Comparison of ENCODE assay signal across 8 cellular contexts in genomic region chr18:74146756-74147155, GRCh38. TPM values are rescaled to one million over a fixed set of nuclear protein-coding genes. Genes with fewer than 3 reads are reported as not detected.
DNase-seq lines count a peak whose midpoint lies in the region; ATAC-seq and TF ChIP-seq lines count a peak whose summit lies in the region.

No MANE protein-coding gene starts in this region.

- DNase-seq in AG09309 (ENCODE audit: low read depth) (peak; percentile 59), HCT116 (ENCODE audit: low read depth, low spot score) (no peak), astrocyte of the spinal cord (ENCODE audit: low read depth, low spot score) (no peak), NCI-H446 treated with DMSO at 0.1 percent for 48 hours (lab: John Stamatoyannopoulos, UW) (no peak)
- DNase-seq in activated CD4-positive, alpha-beta T cell treated with anti-CD3 and anti-CD28 coated beads, Interleukin-2, amount 50 U/mL, for 4 hours: no peak

- TF ChIP-seq CTCF in AG09309 (IDR thresholded peaks at IDR 0.05; ENCODE audit: control insufficient read depth, insufficient read depth, low read depth, low read length, missing control alignments): no peak
- TF ChIP-seq CTCF in HCT116 (IDR thresholded peaks at IDR 0.05 in 2 of 3, conservative IDR thresholded peaks at IDR 0.05 in 1 of 3; ENCODE audit: borderline replicate concordance in 1 of 3, insufficient read depth in 1 of 3, low read depth in 2 of 3, low read length in 2 of 3): no peak
- TF ChIP-seq CTCF in astrocyte of the spinal cord (IDR thresholded peaks at IDR 0.05; ENCODE audit: low read depth, low read length): no peak

- POLR2A ChIA-PET in HCT116 (lab: Charles Lee): no interaction called here

- CTCF ChIA-PET in HCT116 (lab: Charles Lee): no interaction called here

- ATAC-seq in HCT116: no peak
- no peak for ATAC-seq in GM19351 (IDR thresholded peaks at IDR 0.05; ENCODE audit: unreplicated experiment)
- ATAC-seq in GM18909 (IDR thresholded peaks at IDR 0.05; ENCODE audit: poor library complexity, unreplicated experiment): no peak

- no peaks in the 10 kb centered on the region for H3K9me2 ChIP-seq in HCT116 (ENCODE audit: insufficient read depth)

- in situ Hi-C loops in astrocyte of the spinal cord (cut with HindIII; ENCODE audit: low sequenced_read_pairs): no loop called here

- peak overlapping the region; percentile 89 for H3K4me2 ChIP-seq in HCT116 (ENCODE audit: low read length)

- H3K9ac ChIP-seq in HCT116 (ENCODE audit: low read length): no peak overlapping the region

- no peak overlapping the region for H3K27ac ChIP-seq in HCT116 (ENCODE audit: low read depth, low read length)
- no peak overlapping the region for H3K27ac ChIP-seq in muscle layer of duodenum (ENCODE audit: low read length)

- H3K9me3 ChIP-seq in HCT116 (ENCODE audit: control insufficient read depth in 1 of 2, insufficient read depth in 1 of 2, low read depth in 1 of 2, low read length in 2 of 2) (no peaks in the 10 kb centered on the region), muscle layer of duodenum (ENCODE audit: control insufficient read depth in 1 of 2, low read length in 2 of 2) (no peaks in the 10 kb centered on the region)

- no peak for TF ChIP-seq RAD21 in HCT116 (IDR thresholded peaks at IDR 0.05; ENCODE audit: low read depth)

- H3K27me3 ChIP-seq in HCT116 (ENCODE audit: insufficient read depth, low read length): peaks cover 8% of the 10 kb centered on the region; the same call in 1 of the 2 replicates
- no peaks in the 10 kb centered on the region for H3K27me3 ChIP-seq in muscle layer of duodenum (ENCODE audit: low read depth, low read length)

- RAD21 ChIA-PET in HCT116 (lab: Charles Lee; ENCODE audit: low non-redundant PET in 1 of 2, low total read pairs in 2 of 2, uncharacterized antibody in 2 of 2, unreplicated experiment in 2 of 2): no interaction called here

- H2AFZ ChIP-seq in HCT116 (ENCODE audit: low read depth, low read length, poor library complexity, severe bottlenecking): no peak overlapping the region

- H3K4me1 ChIP-seq in HCT116 (ENCODE audit: control insufficient read depth in 1 of 2, insufficient read depth in 2 of 2, low read length in 2 of 2) (peaks cover 6 to 23% of the 10 kb centered on the region in 2 experiments; a peak in 3 of 4 replicates), muscle layer of duodenum (ENCODE audit: control insufficient read depth in 1 of 2, insufficient read depth in 2 of 2, low read length in 2 of 2) (peaks cover 9 to 39% of the 10 kb centered on the region in 2 donors)

- no TSS peak for BruUV-seq in HCT116 (replicated peaks; lab: Mats Ljungman, UMichigan)

- H3K36me3 ChIP-seq in HCT116 (ENCODE audit: control insufficient read depth in 1 of 2, insufficient read depth in 2 of 2, low read length in 2 of 2) (peaks cover 0 to 2% of the 10 kb centered on the region in 2 experiments; a peak in 2 of 4 replicates), muscle layer of duodenum (ENCODE audit: control insufficient read depth in 1 of 2, insufficient read depth in 2 of 2, low read length in 2 of 2) (peaks cover 0 to 9% of the 10 kb centered on the region in 2 donors)

- H3K4me3 ChIP-seq in AG09309 (ENCODE audit: control insufficient read depth, low read depth, low read length) (peak overlapping the region; percentile 84), HCT116 (replicated peaks in 1 of 2; ENCODE audit: low read depth in 1 of 2, low read length in 2 of 2) (peak overlapping the region; percentile 85 to 96), astrocyte of the spinal cord (ENCODE audit: low read depth, low read length) (peak overlapping the region; percentile 70), muscle layer of duodenum (ENCODE audit: low read depth in 1 of 2, low read length in 2 of 2) (peak overlapping the region; percentile 87 to 95)

- TF ChIP-seq POLR2A in HCT116 (IDR thresholded peaks at IDR 0.05; ENCODE audit: borderline replicate concordance, extremely low read depth, insufficient read depth, insufficient read length): no peak

- intact Hi-C loops in HCT116 (cut with micrococcal nuclease): no loop called here

- peaks cover 34% of the 10 kb centered on the region for H3K79me2 ChIP-seq in HCT116 (ENCODE audit: insufficient read depth, low read length)

- H4K20me1 ChIP-seq in HCT116 (ENCODE audit: insufficient read depth): no peaks in the 10 kb centered on the region

TF ChIP-seq in HCT116, 20 proteins besides CTCF, POLR2A, EP300 and RAD21:
- no peak for TF ChIP-seq CBX3 (IDR thresholded peaks at IDR 0.05; ENCODE audit: low read depth)
- TF ChIP-seq EGR1 (IDR thresholded peaks at IDR 0.05; ENCODE audit: low read depth): no peak
- TF ChIP-seq TCF7L2 (IDR thresholded peaks at IDR 0.05; ENCODE audit: borderline replicate concordance, extremely low read depth, insufficient read depth, insufficient read length): no peak
- no peak for TF ChIP-seq ZNF274 (IDR thresholded peaks at IDR 0.05; ENCODE audit: low read depth, low read length)
- TF ChIP-seq ZFX (IDR thresholded peaks at IDR 0.05): no peak
- no peak for TF ChIP-seq YY1 (IDR thresholded peaks at IDR 0.05; ENCODE audit: extremely low read depth, insufficient replicate concordance, low read depth, low read length)
- no peak for TF ChIP-seq CEBPB (IDR thresholded peaks at IDR 0.05; ENCODE audit: low read depth)
- TF ChIP-seq EZH2 (IDR thresholded peaks at IDR 0.05): no peak
- TF ChIP-seq SRF (IDR thresholded peaks at IDR 0.05; ENCODE audit: low read depth): no peak
- no peak for TF ChIP-seq ELF1 (IDR thresholded peaks at IDR 0.05; ENCODE audit: borderline replicate concordance, low read depth)
TF ChIP-seq in HCT116: peak in this region for 0.

RNA-seq across cellular contexts. Expression of gene FBXO15, which starts 0.9 kb away (rescaled TPM):
- total RNA-seq in HCT116 (2021; ENCODE audit: unreplicated experiment): 1.1 TPM
- polyA plus RNA-seq in HCT116 (2012): 0.25 and 0.46 TPM in 2 replicates

RNA-seq across cellular contexts. Expression of gene TIMM21, which starts 1.6 kb away (rescaled TPM):
- 33.3 TPM for total RNA-seq in HCT116 (2021; ENCODE audit: unreplicated experiment)
- 22.1 and 26.6 TPM in 2 replicates for polyA plus RNA-seq in HCT116 (2012)
